ENCODE assay signal across 1 cellular context in the genomic region with DNA sequence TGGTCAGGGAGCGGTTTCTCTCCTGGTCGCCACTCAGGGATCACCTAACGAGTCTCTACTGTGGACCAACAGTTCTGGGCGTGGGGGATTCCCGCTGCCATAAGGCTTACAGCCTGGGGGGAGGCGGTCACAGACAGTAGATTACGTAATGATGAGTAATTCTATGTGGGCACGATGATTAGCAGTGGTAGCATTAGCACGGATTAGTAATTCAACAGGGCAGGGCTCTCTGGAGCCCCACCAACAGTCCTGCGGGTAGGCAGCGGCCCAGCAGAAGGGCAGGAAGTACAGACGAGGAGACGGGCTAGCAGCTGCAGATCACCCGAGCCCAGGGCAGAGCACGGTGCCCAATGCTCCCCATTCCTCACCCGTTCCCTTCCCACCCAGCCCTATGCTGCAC.
TF ChIP-seq lines count a peak whose summit lies in the region.

No MANE protein-coding gene starts in this region.

TF ChIP-seq in GM12878, 131 proteins besides CTCF, POLR2A, EP300 and RAD21 (continued from another document):
- TF ChIP-seq, protein P1, sequence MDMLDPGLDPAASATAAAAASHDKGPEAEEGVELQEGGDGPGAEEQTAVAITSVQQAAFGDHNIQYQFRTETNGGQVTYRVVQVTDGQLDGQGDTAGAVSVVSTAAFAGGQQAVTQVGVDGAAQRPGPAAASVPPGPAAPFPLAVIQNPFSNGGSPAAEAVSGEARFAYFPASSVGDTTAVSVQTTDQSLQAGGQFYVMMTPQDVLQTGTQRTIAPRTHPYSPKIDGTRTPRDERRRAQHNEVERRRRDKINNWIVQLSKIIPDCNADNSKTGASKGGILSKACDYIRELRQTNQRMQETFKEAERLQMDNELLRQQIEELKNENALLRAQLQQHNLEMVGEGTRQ (IDR thresholded peaks at IDR 0.05; ENCODE audit: borderline replicate concordance, low read depth, low read length): no peak
- TF ChIP-seq RFX5 (IDR thresholded peaks at IDR 0.05; ENCODE audit: low read depth, low read length) (no peak), ZBED1 (IDR thresholded peaks at IDR 0.05; ENCODE audit: borderline replicate concordance) (no peak)
- TF ChIP-seq, protein P2, sequence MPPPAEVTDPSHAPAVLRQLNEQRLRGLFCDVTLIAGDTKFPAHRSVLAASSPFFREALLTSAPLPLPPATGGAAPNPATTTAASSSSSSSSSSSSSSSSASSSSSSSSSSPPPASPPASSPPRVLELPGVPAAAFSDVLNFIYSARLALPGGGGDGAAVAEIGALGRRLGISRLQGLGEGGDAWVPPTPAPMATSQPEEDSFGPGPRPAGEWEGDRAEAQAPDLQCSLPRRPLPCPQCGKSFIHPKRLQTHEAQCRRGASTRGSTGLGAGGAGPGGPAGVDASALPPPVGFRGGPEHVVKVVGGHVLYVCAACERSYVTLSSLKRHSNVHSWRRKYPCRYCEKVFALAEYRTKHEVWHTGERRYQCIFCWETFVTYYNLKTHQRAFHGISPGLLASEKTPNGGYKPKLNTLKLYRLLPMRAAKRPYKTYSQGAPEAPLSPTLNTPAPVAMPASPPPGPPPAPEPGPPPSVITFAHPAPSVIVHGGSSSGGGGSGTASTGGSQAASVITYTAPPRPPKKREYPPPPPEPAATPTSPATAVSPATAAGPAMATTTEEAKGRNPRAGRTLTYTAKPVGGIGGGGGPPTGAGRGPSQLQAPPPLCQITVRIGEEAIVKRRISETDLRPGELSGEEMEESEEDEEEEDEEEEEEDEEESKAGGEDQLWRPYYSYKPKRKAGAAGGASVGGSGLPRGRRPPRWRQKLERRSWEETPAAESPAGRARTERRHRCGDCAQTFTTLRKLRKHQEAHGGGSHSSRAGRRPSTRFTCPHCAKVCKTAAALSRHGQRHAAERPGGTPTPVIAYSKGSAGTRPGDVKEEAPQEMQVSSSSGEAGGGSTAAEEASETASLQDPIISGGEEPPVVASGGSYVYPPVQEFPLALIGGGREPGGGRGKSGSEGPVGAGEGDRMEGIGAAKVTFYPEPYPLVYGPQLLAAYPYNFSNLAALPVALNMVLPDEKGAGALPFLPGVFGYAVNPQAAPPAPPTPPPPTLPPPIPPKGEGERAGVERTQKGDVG (CRISPR knock-in tag; IDR thresholded peaks at IDR 0.05): no peak
